ENCODE assay signal across 11 cellular contexts in genomic region chr1:201535046-201535777, GRCh38. TPM values are rescaled to one million over a fixed set of nuclear protein-coding genes. Genes with fewer than 3 reads are reported as not detected.
DNase-seq lines count a peak whose midpoint lies in the region; ATAC-seq, FAIRE-seq and TF ChIP-seq lines count a peak whose summit lies in the region.
"Had no signal": no experiment of that assay in that cellular context is flagged by ENCODE, and none has a peak within 500 bp of the region (broad histone marks: within the 10 kb centered on the region; RNA-seq: fewer than 3 reads in every experiment).

No MANE protein-coding gene starts in this region.

- in situ Hi-C loops in ACHN (cut with HindIII; ENCODE audit: low pct_ligation_motif_present, low pct_unique_long_range_greater_than_20kb, low sequenced_read_pairs) = loop anchor here (25.0 kb wide), 1 partner anchor 252 kb away; no protein-coding TSS in a partner anchor
- in situ Hi-C loops in IMR-90 (cut with MboI; ENCODE audit: low sequenced_read_pairs) = loop anchor here (25.0 kb wide), 2 partner anchors 427 to 602 kb away; partner anchors contain the start of genes ARL8A and TIMM17A
- in situ Hi-C loops in HAP-1 (cut with MboI; ENCODE audit: low sequenced_read_pairs) = no loop called here
- in situ Hi-C loops in GM13977 (cut with MboI; ENCODE audit: low pct_unique_long_range_greater_than_20kb, low sequenced_read_pairs, unreplicated experiment) = no loop called here

- no peaks in the 10 kb centered on the region for H3K9me3 Mint-ChIP-seq in astrocyte (ENCODE audit: unreplicated experiment)

- peaks cover 27% of the 10 kb centered on the region for H3K4me1 ChIP-seq in IMR-90 (ENCODE audit: control insufficient read depth, insufficient read depth, low read length)
- H3K4me1 ChIP-seq in astrocyte (ENCODE audit: insufficient read depth, low read length) = peaks cover 52% of the 10 kb centered on the region
- peaks cover 9 to 20% of the 10 kb centered on the region in 2 donors for H3K4me1 ChIP-seq in mucosa of rectum (ENCODE audit: control insufficient read depth in 2 of 2, insufficient read depth in 2 of 2, low read length in 2 of 2)
- H3K4me1 ChIP-seq in HAP-1 = peaks cover 5% of the 10 kb centered on the region; the same call in 1 of the 2 replicates

- DNase-seq in ACHN (peak; percentile 65), IMR-90 (peak; percentile 68), astrocyte (ENCODE audit: low read depth) (peak; percentile 66), urothelium cell line (ENCODE audit: low spot score) (no peak), HAP-1 (ENCODE audit: low spot score in 2 of 2) (no peak), GM13977 (ENCODE audit: low spot score) (no peak)
- DNase-seq: activated naive CD4-positive, alpha-beta T cell treated with anti-CD3 and anti-CD28 coated beads, Interleukin-2, amount 50 U/mL, for 16 hours; DND-41 had no signal

- WGBS in IMR-90 (ENCODE audit: extremely low coverage in 2 of 2, insufficient read length in 1 of 2), 2 experiments = no CpG with 5 or more reads among the region's 6 CpGs

- FAIRE-seq in astrocyte (lab: Jason Lieb, UNC) = no peak
- FAIRE-seq in urothelium cell line (lab: Jason Lieb, UNC) = no peak
- FAIRE-seq: islet of Langerhans had no signal

- H3K27me3 Mint-ChIP-seq in astrocyte (ENCODE audit: low read depth, unreplicated experiment) = no peaks in the 10 kb centered on the region

- no peak overlapping the region for H3K4me3 Mint-ChIP-seq in astrocyte (ENCODE audit: unreplicated experiment)

- H3K79me2 ChIP-seq in astrocyte (ENCODE audit: insufficient read depth, low read length) = peaks cover 13% of the 10 kb centered on the region

- H3K27ac ChIP-seq in IMR-90 (ENCODE audit: insufficient read depth, low read length) (peak overlapping the region; percentile 44), astrocyte (ENCODE audit: low read depth, low read length) (peak overlapping the region; percentile 40), mucosa of rectum (ENCODE audit: low read depth in 2 of 2, low read length in 2 of 2) (peak overlapping the region; percentile 45 to 54)

- H2AFZ ChIP-seq in IMR-90 (replicated peaks; ENCODE audit: low read length, poor library complexity) = peak overlapping the region; percentile 79
- H2AFZ ChIP-seq in astrocyte (ENCODE audit: low read depth, low read length) = peak overlapping the region; percentile 27

- H4K8ac ChIP-seq in IMR-90 (ENCODE audit: low read depth in 2 of 2, low read length in 2 of 2) = peak overlapping the region; percentile 9 to 78

- H3K9me1 ChIP-seq in IMR-90 (ENCODE audit: insufficient read depth, low read length) = peaks cover 25% of the 10 kb centered on the region

- dilution Hi-C loops in IMR-90 (cut with HindIII; ENCODE audit: low sequenced_read_pairs, unreplicated experiment) = no loop called here

- no TSS peak for BruUV-seq in IMR-90 (replicated peaks; lab: Mats Ljungman, UMichigan)

- peak overlapping the region; percentile 73; the same call in 1 of the 2 replicates for H2AK5ac ChIP-seq in IMR-90 (ENCODE audit: low read depth, low read length)

- no peak for TF ChIP-seq CTCF in IMR-90 (conservative IDR thresholded peaks at IDR 0.05; ENCODE audit: low read depth, low read length)
- no peak for TF ChIP-seq CTCF in astrocyte (IDR thresholded peaks at IDR 0.05; ENCODE audit: insufficient read depth, low read depth, low read length)
- TF ChIP-seq CTCF in GM13977 (IDR thresholded peaks at IDR 0.05; ENCODE audit: extremely low read depth, insufficient read depth, missing control alignments) = no peak

- H3K27me3 ChIP-seq in IMR-90 (ENCODE audit: control insufficient read depth, insufficient read depth, low read length) = no peaks in the 10 kb centered on the region
- no peaks in the 10 kb centered on the region for H3K27me3 ChIP-seq in astrocyte (ENCODE audit: insufficient read depth, low read length)
- peaks cover 19 to 25% of the 10 kb centered on the region in 2 donors for H3K27me3 ChIP-seq in mucosa of rectum (ENCODE audit: control insufficient read depth in 2 of 2, insufficient read depth in 2 of 2, low read length in 2 of 2)
- peaks cover 18% of the 10 kb centered on the region for H3K27me3 ChIP-seq in HAP-1 (ENCODE audit: low read depth)

- peak overlapping the region; percentile 85 for H2AK9ac ChIP-seq in IMR-90 (replicated peaks; ENCODE audit: low read depth, low read length, poor library complexity)

- H3K9ac ChIP-seq in IMR-90 (ENCODE audit: low read depth, low read length) = no peak overlapping the region
- H3K9ac ChIP-seq in astrocyte (ENCODE audit: low read length) = peak overlapping the region; percentile 21
- no peak overlapping the region for H3K9ac ChIP-seq in mucosa of rectum (ENCODE audit: low read depth in 1 of 2, low read length in 2 of 2)

- H3K4ac ChIP-seq in IMR-90 (ENCODE audit: low read depth, low read length) = peak overlapping the region; percentile 84

- peaks cover 62% of the 10 kb centered on the region for H3K4me1 Mint-ChIP-seq in astrocyte (ENCODE audit: low read depth, unreplicated experiment)

- H2BK5ac ChIP-seq in IMR-90 (ENCODE audit: low read depth, low read length, poor library complexity, severe bottlenecking) = peak overlapping the region; percentile 74

- TF ChIP-seq RAD21 in IMR-90 (IDR thresholded peaks at IDR 0.05; ENCODE audit: low read length) = no peak

- no peak overlapping the region for H3K56ac ChIP-seq in IMR-90 (ENCODE audit: extremely low read depth, insufficient read depth, low read length)

- no peaks in the 10 kb centered on the region for H3K9me3 ChIP-seq in IMR-90 (ENCODE audit: control insufficient read depth, insufficient read depth, low read length)
- H3K9me3 ChIP-seq in astrocyte (ENCODE audit: insufficient read depth, low read depth, low read length) = no peaks in the 10 kb centered on the region
- H3K9me3 ChIP-seq in mucosa of rectum (ENCODE audit: control insufficient read depth in 2 of 2, low read length in 2 of 2) = no peaks in the 10 kb centered on the region
- no peaks in the 10 kb centered on the region for H3K9me3 ChIP-seq in HAP-1

- peak overlapping the region; percentile 67 for H4K91ac ChIP-seq in IMR-90 (ENCODE audit: insufficient read depth, low read depth, low read length)

- ATAC-seq in IMR-90 (ENCODE audit: low read depth) (no peak), HG02678 (IDR thresholded peaks at IDR 0.05; ENCODE audit: unreplicated experiment) (no peak)

- H3K36me3 ChIP-seq in IMR-90 (ENCODE audit: control insufficient read depth, insufficient read depth, low read length) (no peaks in the 10 kb centered on the region), astrocyte (ENCODE audit: insufficient read depth, low read length) (no peaks in the 10 kb centered on the region), mucosa of rectum (ENCODE audit: control insufficient read depth in 2 of 2, insufficient read depth in 2 of 2, low read length in 2 of 2) (no peaks in the 10 kb centered on the region), HAP-1 (replicated peaks) (no peaks in the 10 kb centered on the region)

- H3K36me3 Mint-ChIP-seq in astrocyte (ENCODE audit: low read depth, unreplicated experiment) = no peaks in the 10 kb centered on the region

- POLR2A ChIA-PET in IMR-90 (lab: Charles Lee; ENCODE audit: unreplicated experiment) = no interaction called here

- no peak overlapping the region for H3K4me3 ChIP-seq in IMR-90 (ENCODE audit: insufficient read depth, low read depth, low read length)
- H3K4me3 ChIP-seq in astrocyte (ENCODE audit: insufficient read depth, low read depth, low read length) = no peak overlapping the region
- H3K4me3 ChIP-seq in mucosa of rectum (ENCODE audit: low read length in 2 of 2) = no peak overlapping the region
- no peak overlapping the region for H3K4me3 ChIP-seq in HAP-1

- CTCF ChIA-PET in IMR-90 (lab: Yijun Ruan, JAX) = interaction anchor here (1.1 to 2.0 kb wide), 3 partner anchors 16 to 174 kb away, joined by 4 read pairs; no protein-coding TSS in a partner anchor

- peak overlapping the region; percentile 75 for H2BK120ac ChIP-seq in IMR-90 (ENCODE audit: low read depth, low read length)

- TF ChIP-seq POLR2A in IMR-90 (IDR thresholded peaks at IDR 0.05; ENCODE audit: low read depth, low read length) = no peak

- H3K4me2 ChIP-seq in IMR-90 (ENCODE audit: low read depth, low read length) = peak overlapping the region; percentile 11; the same call in 1 of the 2 replicates
- peak overlapping the region; percentile 22 for H3K4me2 ChIP-seq in astrocyte (ENCODE audit: low read length)

- H3K14ac ChIP-seq in IMR-90 (replicated peaks; ENCODE audit: low read depth, low read length) = peak overlapping the region; percentile 77

- no peaks in the 10 kb centered on the region for H4K20me1 ChIP-seq in IMR-90 (ENCODE audit: insufficient read depth, low read length)
- H4K20me1 ChIP-seq in astrocyte (ENCODE audit: insufficient read depth, low read length) = no peaks in the 10 kb centered on the region

- H3K27ac Mint-ChIP-seq in astrocyte (ENCODE audit: unreplicated experiment) = peak overlapping the region; percentile 94

- H3K23ac ChIP-seq in IMR-90 (ENCODE audit: low read depth, low read length) = peak overlapping the region; percentile 63

- intact Hi-C loops in IMR-90 (cut with micrococcal nuclease) = loop anchor here (2.0 to 10.0 kb wide), 2 partner anchors 342 to 440 kb away; no protein-coding TSS in a partner anchor

- H2BK15ac ChIP-seq in IMR-90 (ENCODE audit: low read depth, low read length) = peak overlapping the region; percentile 85

- H4K5ac ChIP-seq in IMR-90 (ENCODE audit: low read depth, low read length) = peak overlapping the region; percentile 78

- peak overlapping the region; percentile 47 for H3K18ac ChIP-seq in IMR-90 (ENCODE audit: low read depth, low read length)

- peaks cover 2 to 46% of the 10 kb centered on the region in 2 experiments; a peak in 2 of 4 replicates for H3K79me1 ChIP-seq in IMR-90 (ENCODE audit: low read depth in 1 of 2, low read length in 2 of 2)

- H2BK20ac ChIP-seq in IMR-90 (ENCODE audit: low read depth, low read length) = peak overlapping the region; percentile 81

TF ChIP-seq in IMR-90, 13 proteins besides CTCF, POLR2A, EP300 and RAD21:
- no peak for TF ChIP-seq FOS (IDR thresholded peaks at IDR 0.05; ENCODE audit: low read depth, low read length)
- 0 out of 2 replicates have a peak, but pooled peaks have one; percentile 20 for TF ChIP-seq MAZ (IDR thresholded peaks at IDR 0.05; ENCODE audit: borderline replicate concordance, low read depth, low read length)
- TF ChIP-seq CEBPB (IDR thresholded peaks at IDR 0.05; ENCODE audit: low read depth, low read length) = 0 out of 2 replicates have a peak, but pooled peaks have one; percentile 6
- TF ChIP-seq MAFK (IDR thresholded peaks at IDR 0.05; ENCODE audit: low read depth, low read length) = 0 out of 2 replicates have a peak, but pooled peaks have one; percentile 1

RNA-seq across cellular contexts. Expression of gene NAV1, which starts 3.7 kb away (rescaled TPM):
- total RNA-seq in IMR-90 (2012; rRNA removed) = 14.0 and 14.4 TPM in 2 replicates
- polyA plus RNA-seq in IMR-90 (2012; rRNA removed) = 23.1 and 23.6 TPM in 2 replicates
- polyA plus RNA-seq in IMR-90 (2012; cell fraction: cytosol; rRNA removed) = 11.8 and 15.2 TPM in 2 replicates
- polyA plus RNA-seq in IMR-90 (2012; cell fraction: nucleus; rRNA removed; ENCODE audit: low replicate concordance) = 31.9 and 47.5 TPM in 2 replicates
- 79.7 and 85.2 TPM in 2 replicates for total RNA-seq in astrocyte

RNA-seq across cellular contexts. Expression of gene CSRP1, which starts 28.3 kb away (rescaled TPM):
- 1,498 and 1,861 TPM in 2 replicates for total RNA-seq in IMR-90 (2012; rRNA removed)
- 948 and 1,037 TPM in 2 replicates for polyA plus RNA-seq in IMR-90 (2012; rRNA removed)
- polyA plus RNA-seq in IMR-90 (2012; cell fraction: cytosol; rRNA removed) = 955 and 1,043 TPM in 2 replicates
- 737 and 1,227 TPM in 2 replicates for polyA plus RNA-seq in IMR-90 (2012; cell fraction: nucleus; rRNA removed; ENCODE audit: low replicate concordance)
- 289 and 317 TPM in 2 replicates for total RNA-seq in astrocyte

Comparison
In these comparisons a context has a peak if more than half of its experiments do, and no peak if none do; other contexts are left out.
1. DNase-seq: peak in ACHN (single experiment), IMR-90 (single experiment) and astrocyte (single experiment); none in urothelium cell line (single experiment), HAP-1 (0 of 2) and GM13977 (single experiment).
2. in situ Hi-C loops: an anchor here in ACHN (25.0 kb wide) and IMR-90 (25.0 kb wide); none called in HAP-1 and GM13977.
3. Peak in every context shown above with its lines, with median percentiles within 50 percentile points of each other: H3K27ac ChIP-seq.